Comparison of ENCODE assay signal across 9 cellular contexts in the genomic region with DNA sequence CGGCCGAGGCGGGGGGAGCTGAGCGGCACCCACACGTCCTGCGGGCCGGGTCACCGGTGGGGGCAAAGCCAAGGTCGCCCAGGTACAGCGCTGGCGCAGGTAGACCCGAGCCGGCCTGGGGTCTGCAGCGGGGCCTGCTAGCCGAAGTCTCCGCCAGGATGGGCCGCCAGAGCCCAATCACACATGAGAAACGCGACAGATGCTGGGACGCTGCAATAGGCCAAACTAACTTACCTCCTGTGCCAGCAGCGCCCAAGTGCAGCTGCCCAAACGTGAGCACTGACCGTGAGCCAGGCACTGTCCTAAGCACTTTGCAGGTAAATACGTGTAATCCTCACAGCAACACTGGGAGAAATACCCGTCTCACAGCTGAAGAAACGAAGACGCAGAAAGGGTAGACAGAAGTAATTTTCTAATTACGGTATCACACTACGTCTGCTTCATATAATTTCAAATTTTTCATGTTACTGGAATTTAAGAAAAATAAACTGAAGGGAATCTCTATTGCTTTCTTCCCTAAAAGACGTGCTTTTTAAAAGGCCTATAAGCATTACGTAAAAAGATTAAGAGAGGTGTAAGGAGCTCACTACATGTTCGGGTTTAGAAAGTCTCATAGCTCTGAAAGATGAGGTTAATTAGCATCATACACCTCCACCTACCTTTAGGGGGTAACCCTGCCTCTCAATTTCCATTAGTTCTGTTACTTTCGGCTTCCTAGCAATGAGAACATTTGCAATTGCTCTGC. TPM values are rescaled to one million over a fixed set of nuclear protein-coding genes. Genes with fewer than 3 reads are reported as not detected.
DNase-seq lines count a peak whose midpoint lies in the region; ATAC-seq, FAIRE-seq and TF ChIP-seq lines count a peak whose summit lies in the region.
"Had no signal": no experiment of that assay in that cellular context is flagged by ENCODE, and none has a peak within 500 bp of the region (broad histone marks: within the 10 kb centered on the region; RNA-seq: fewer than 3 reads in every experiment).

No MANE protein-coding gene starts in this region.

- POLR2A ChIA-PET in AG04450 (lab: Yijun Ruan, JAX): interaction anchor here (0.6 to 1.3 kb wide), 2 partner anchors 41 to 433 kb away, joined by 3 read pairs; no protein-coding TSS in a partner anchor

- H3K79me2 ChIP-seq in astrocyte (ENCODE audit: insufficient read depth, low read length): peaks cover 30% of the 10 kb centered on the region

- peak overlapping the region; percentile 85 for H3K4me2 ChIP-seq in astrocyte (ENCODE audit: low read length)

- H3K27me3 Mint-ChIP-seq in astrocyte (ENCODE audit: low read depth, unreplicated experiment) (peaks cover 21% of the 10 kb centered on the region), type B pancreatic cell (peaks cover 9% of the 10 kb centered on the region)

- CTCF ChIA-PET in AG04450 (lab: Charles Lee): interaction anchor here (1.1 kb wide), 1 partner anchor 433 kb away, joined by 5 read pairs; no protein-coding TSS in a partner anchor

- H3K9me3 ChIP-seq in AG04450 (ENCODE audit: control insufficient read depth, insufficient read depth, low read length) (peaks cover 3% of the 10 kb centered on the region; the same call in 1 of the 2 replicates), astrocyte (ENCODE audit: insufficient read depth, low read depth, low read length) (no peaks in the 10 kb centered on the region), left lung (no peaks in the 10 kb centered on the region)

- intact Hi-C loops in left lung (cut with DNase I): no loop called here

- DNase-seq in AG04450 (ENCODE audit: low read depth, low spot score): no peak
- DNase-seq in astrocyte (ENCODE audit: low read depth): no peak
- DNase-seq in left lung: peak in 1 of 2 donors; percentile 32
- no peak for DNase-seq in type B pancreatic cell (ENCODE audit: extremely low spot score, unreplicated experiment)
- DNase-seq in C1 segment of cervical spinal cord (lab: John Stamatoyannopoulos, UW): no peak
- DNase-seq in SIG-M5 (lab: John Stamatoyannopoulos, UW): no peak

- H3K4me1 Mint-ChIP-seq in astrocyte (ENCODE audit: low read depth, unreplicated experiment): no peaks in the 10 kb centered on the region
- H3K4me1 Mint-ChIP-seq in type B pancreatic cell (ENCODE audit: unreplicated experiment): peaks cover 9% of the 10 kb centered on the region

- no peaks in the 10 kb centered on the region for H3K36me3 ChIP-seq in astrocyte (ENCODE audit: insufficient read depth, low read length)
- no peaks in the 10 kb centered on the region for H3K36me3 ChIP-seq in left lung

- H3K9me3 Mint-ChIP-seq in astrocyte (ENCODE audit: unreplicated experiment) (peaks cover 13% of the 10 kb centered on the region), type B pancreatic cell (no peaks in the 10 kb centered on the region)

- H3K4me3 Mint-ChIP-seq in astrocyte (ENCODE audit: unreplicated experiment): peak overlapping the region; percentile 80
- peak overlapping the region; percentile 83 for H3K4me3 Mint-ChIP-seq in type B pancreatic cell

- H3K27ac ChIP-seq in AG04450 (ENCODE audit: low read depth, low read length) (no peak overlapping the region), astrocyte (ENCODE audit: low read depth, low read length) (no peak overlapping the region), left lung (peak overlapping the region; percentile 55 to 75)

- H3K27me3 ChIP-seq in AG04450 (ENCODE audit: control insufficient read depth, insufficient read depth, low read length) (no peaks in the 10 kb centered on the region), astrocyte (ENCODE audit: insufficient read depth, low read length) (peaks cover 4% of the 10 kb centered on the region), left lung (peaks cover 0 to 15% of the 10 kb centered on the region in 2 donors)

- peak overlapping the region; percentile 60 for H3K4me3 ChIP-seq in AG04450 (ENCODE audit: low read depth, low read length)
- peak overlapping the region; percentile 76 for H3K4me3 ChIP-seq in astrocyte (ENCODE audit: insufficient read depth, low read depth, low read length)
- H3K4me3 ChIP-seq in left lung: peak overlapping the region; percentile 33 to 46

- no peak overlapping the region for H3K27ac Mint-ChIP-seq in astrocyte (ENCODE audit: unreplicated experiment)
- peak overlapping the region; percentile 77 for H3K27ac Mint-ChIP-seq in type B pancreatic cell

- H4K20me1 ChIP-seq in astrocyte (ENCODE audit: insufficient read depth, low read length): no peaks in the 10 kb centered on the region

- TF ChIP-seq CTCF in AG04450 (IDR thresholded peaks at IDR 0.05; ENCODE audit: low read depth, low read length) (no peak), astrocyte (IDR thresholded peaks at IDR 0.05; ENCODE audit: insufficient read depth, low read depth, low read length) (no peak), left lung (IDR thresholded peaks at IDR 0.05) (no peak), type B pancreatic cell (conservative IDR thresholded peaks at IDR 0.05) (no peak)

- H2AFZ ChIP-seq in astrocyte (ENCODE audit: low read depth, low read length): peak overlapping the region; percentile 62

- H3K4me1 ChIP-seq in astrocyte (ENCODE audit: insufficient read depth, low read length) (no peaks in the 10 kb centered on the region), left lung (no peaks in the 10 kb centered on the region)

- peak; percentile 32 for ATAC-seq in HG02798 (IDR thresholded peaks at IDR 0.05; ENCODE audit: poor library complexity, unreplicated experiment)
- ATAC-seq in left lung: peak; percentile 26
- no peak for ATAC-seq in HG03280 (IDR thresholded peaks at IDR 0.05; ENCODE audit: unreplicated experiment)

- H3K9ac ChIP-seq in astrocyte (ENCODE audit: low read length): peak overlapping the region; percentile 88

- FAIRE-seq in astrocyte (lab: Jason Lieb, UNC): no peak
- FAIRE-seq: colon had no signal

- H3K36me3 Mint-ChIP-seq in astrocyte (ENCODE audit: low read depth, unreplicated experiment) (no peaks in the 10 kb centered on the region), type B pancreatic cell (no peaks in the 10 kb centered on the region)

RNA-seq across cellular contexts. Expression of a gene that starts 0.6 kb away (rescaled TPM):
- polyA plus RNA-seq in AG04450 (2011; rRNA removed): 31.6 and 32.2 TPM in 2 replicates
- 18.3 and 27.5 TPM in 2 replicates for polyA minus RNA-seq in AG04450 (2011; rRNA and poly(A)+ RNA removed)
- total RNA-seq in astrocyte: 18.3 and 20.3 TPM in 2 replicates
- 10 to 100 TPM; 38.5 to 39.4 TPM for total RNA-seq in left lung
- 42.7 and 95.2 TPM in 2 replicates for total RNA-seq in type B pancreatic cell (ENCODE audit: low replicate concordance)

Comparison
In these comparisons a context has a peak if more than half of its experiments do, and no peak if none do; other contexts are left out.
1. H3K27ac ChIP-seq: peak in left lung (2 of 2); none in AG04450 (single experiment) and astrocyte (single experiment).
2. Peak in every context shown above with its lines, with median percentiles within 50 percentile points of each other: H3K4me3 ChIP-seq.